In genomic region chr2:217914878-217915277, GRCh38 we compare ENCODE assay signal across 17 cellular contexts.
DNase-seq lines count a peak whose midpoint lies in the region; ATAC-seq and TF ChIP-seq lines count a peak whose summit lies in the region.
"Had no signal": no experiment of that assay in that cellular context is flagged by ENCODE, and none has a peak within 500 bp of the region (broad histone marks: within the 10 kb centered on the region; RNA-seq: fewer than 3 reads in every experiment).

No MANE protein-coding gene starts in this region.

- no peak overlapping the region for H3K4me3 Mint-ChIP-seq in nephron
- H3K4me3 Mint-ChIP-seq: effector memory CD8-positive, alpha-beta T cell; stimulated activated memory B cell treated with anti-CD40 and anti-IgM and Interleukin-4, amounts not matched to agents 10 μg/mL and 1 μg/mL and 100 μg/mL, for 72 hours; T-helper 1 cell treated with Interleukin-12 subunit alpha and Interleukin-12 subunit beta and Interleukin-4 antibody, amounts not matched to agents 30 μg/mL and 1 μg/mL, for 36 hours had no signal

- no peaks in the 10 kb centered on the region for H3K9me3 ChIP-seq in heart left ventricle
- no peaks in the 10 kb centered on the region for H3K9me3 ChIP-seq in thyroid gland

- peaks cover 62 to 100% (median 99%) of the 10 kb centered on the region in 12 donors for H3K4me1 ChIP-seq in heart left ventricle
- H3K4me1 ChIP-seq in thyroid gland = peaks cover 84 to 97% of the 10 kb centered on the region in 2 donors

- peaks cover 86% of the 10 kb centered on the region for H3K4me1 Mint-ChIP-seq in nephron
- H3K4me1 Mint-ChIP-seq: stimulated activated memory B cell treated with anti-CD40 and anti-IgM and Interleukin-4, amounts not matched to agents 10 μg/mL and 1 μg/mL and 100 μg/mL, for 72 hours had no signal

- peaks cover 4% of the 10 kb centered on the region for H3K36me3 Mint-ChIP-seq in nephron (ENCODE audit: low read depth)
- H3K36me3 Mint-ChIP-seq: stimulated activated memory B cell treated with anti-CD40 and anti-IgM and Interleukin-4, amounts not matched to agents 10 μg/mL and 1 μg/mL and 100 μg/mL, for 72 hours had no signal

- H3K9me3 Mint-ChIP-seq in nephron = no peaks in the 10 kb centered on the region
- H3K9me3 Mint-ChIP-seq: effector memory CD8-positive, alpha-beta T cell; stimulated activated memory B cell treated with anti-CD40 and anti-IgM and Interleukin-4, amounts not matched to agents 10 μg/mL and 1 μg/mL and 100 μg/mL, for 72 hours; T-helper 1 cell treated with Interleukin-12 subunit alpha and Interleukin-12 subunit beta and Interleukin-4 antibody, amounts not matched to agents 30 μg/mL and 1 μg/mL, for 36 hours had no signal

- 72 to 89% (median 80%) methylated on average over 9 of the region's 9 CpGs for WGBS in adipose tissue, 3 donors
- 78 to 92% (median 87%) methylated on average over 9 of the region's 9 CpGs for WGBS in heart left ventricle, 4 donors
- 81 to 91% methylated on average over 9 of the region's 9 CpGs for WGBS in thyroid gland, 2 donors

- no peaks in the 10 kb centered on the region for H3K27me3 ChIP-seq in heart left ventricle
- H3K27me3 ChIP-seq in thyroid gland = no peaks in the 10 kb centered on the region
- H3K27me3 ChIP-seq: hepatocyte had no signal

- DNase-seq in heart left ventricle = peak in 2 of 5 donors; percentile 31 to 45
- no peak for DNase-seq in thyroid gland
- DNase-seq in effector CD4-positive, alpha-beta T cell = no peak
- no peak for DNase-seq in NCI-H2196 (lab: John Stamatoyannopoulos, UW; ENCODE audit: unreplicated experiment)
- no peak for DNase-seq in NCI-H146 treated with DMSO at 0.1 percent for 48 hours (lab: John Stamatoyannopoulos, UW; ENCODE audit: unreplicated experiment)
- DNase-seq: activated CD4-positive, alpha-beta T cell treated with anti-CD3 and anti-CD28 coated beads, Interleukin-2, amount 50 U/mL, for 4 hours; activated gamma-delta T cell treated with Interleukin-2 at 50 U/mL for 16 hours; DMS 273 treated with DMSO at 0.1 percent for 48 hours; effector memory CD8-positive, alpha-beta T cell; NCI-H1105 treated with DMSO at 0.1 percent for 48 hours; NCI-H524 treated with DMSO at 0.1 percent for 48 hours had no signal

- peaks cover 4% of the 10 kb centered on the region for H3K27me3 Mint-ChIP-seq in nephron (ENCODE audit: low read depth)

- TF ChIP-seq CTCF in heart left ventricle (IDR thresholded peaks at IDR 0.05) (no peak), nephron (IDR thresholded peaks at IDR 0.05; ENCODE audit: unreplicated experiment in 3 of 3) (no peak), thyroid gland (IDR thresholded peaks at IDR 0.05) (no peak)

- peak overlapping the region in 2 of 3 experiments; percentile 43 to 47 for H3K27ac Mint-ChIP-seq in nephron
- H3K27ac Mint-ChIP-seq: effector memory CD8-positive, alpha-beta T cell; stimulated activated memory B cell treated with anti-CD40 and anti-IgM and Interleukin-4, amounts not matched to agents 10 μg/mL and 1 μg/mL and 100 μg/mL, for 72 hours; T-helper 1 cell treated with Interleukin-12 subunit alpha and Interleukin-12 subunit beta and Interleukin-4 antibody, amounts not matched to agents 30 μg/mL and 1 μg/mL, for 36 hours had no signal

- intact Hi-C loops in heart left ventricle (cut with DNase I) = no loop called here
- intact Hi-C loops in thyroid gland (cut with DNase I) = no loop called here

- H3K4me3 ChIP-seq in heart left ventricle (no peak overlapping the region), thyroid gland (replicated peaks in 1 of 3) (no peak overlapping the region)
- H3K4me3 ChIP-seq: hepatocyte had no signal

- H3K27ac ChIP-seq in adipose tissue (ENCODE audit: low read depth, low read length) (peak overlapping the region; percentile 32), heart left ventricle (peak overlapping the region; percentile 78 to 99 (median 94)), thyroid gland (peak overlapping the region; percentile 96 to 100 (median 98))
- H3K27ac ChIP-seq: hepatocyte had no signal

- ATAC-seq in heart left ventricle (no peak), HG03457 (IDR thresholded peaks at IDR 0.05; ENCODE audit: unreplicated experiment) (no peak)
- ATAC-seq: effector memory CD8-positive, alpha-beta T cell; stimulated activated memory B cell treated with anti-CD40 and anti-IgM and Interleukin-4, amounts not matched to agents 10 μg/mL and 1 μg/mL and 100 μg/mL, for 72 hours had no signal

- H3K36me3 ChIP-seq in heart left ventricle (peaks cover 0 to 55% (median 28%) of the 10 kb centered on the region in 9 donors), thyroid gland (peaks cover 3 to 9% of the 10 kb centered on the region in 2 donors)

- TF ChIP-seq POLR2A in heart left ventricle (IDR thresholded peaks at IDR 0.05) = no peak
- no peak for TF ChIP-seq POLR2A in thyroid gland (IDR thresholded peaks at IDR 0.05)

Comparison
In these comparisons a context has a peak if more than half of its experiments do, and no peak if none do; other contexts are left out.
1. H3K27ac ChIP-seq: peak in every context shown above with its lines; median percentile 98 in thyroid gland; 94 in heart left ventricle; 32 in adipose tissue.